Comparison of ENCODE assay signal across 16 cellular contexts in the genomic region with DNA sequence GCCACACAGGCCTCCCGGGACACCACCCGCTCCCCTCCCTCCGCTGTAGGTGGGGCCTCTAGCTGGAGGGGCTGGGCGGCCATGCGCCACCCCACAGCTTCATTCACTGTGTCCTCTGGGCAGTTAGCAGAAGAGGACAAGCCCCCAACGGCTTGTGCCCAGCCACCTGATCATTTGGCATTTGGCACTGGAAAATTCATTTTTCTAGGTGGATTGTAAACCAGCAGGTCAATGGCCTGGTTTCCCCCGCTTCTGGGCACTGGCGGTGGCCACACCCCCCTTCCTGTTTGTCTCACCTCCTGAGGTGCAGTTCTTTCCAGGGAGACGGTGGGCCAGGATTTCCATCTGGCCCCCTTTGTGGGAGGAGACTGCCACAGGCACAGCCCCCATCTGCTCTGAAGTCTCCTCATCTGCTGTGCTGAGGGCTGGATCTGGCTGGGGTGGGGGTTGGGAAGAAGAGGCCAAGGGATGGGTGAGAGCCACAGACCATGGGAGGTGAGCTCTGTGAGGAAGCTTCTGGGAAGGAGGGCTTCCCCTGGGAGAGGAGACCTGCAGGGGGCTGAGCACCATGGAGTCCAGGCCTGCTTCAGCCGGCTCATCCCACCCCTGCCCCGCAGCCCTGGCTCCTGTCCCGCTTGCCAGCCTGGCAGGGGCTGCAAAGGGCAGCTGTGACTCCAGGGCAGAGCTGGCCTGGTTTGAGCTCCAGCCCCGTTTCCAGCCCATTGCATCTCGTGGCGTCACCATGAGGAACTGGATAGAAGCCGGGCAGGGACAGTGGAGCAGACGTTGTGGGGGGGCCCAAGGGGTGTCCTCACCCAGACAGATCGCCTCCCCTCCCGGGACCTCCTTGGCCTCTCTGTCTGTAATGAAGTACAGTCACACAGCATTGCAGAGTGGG. TPM values are rescaled to one million over a fixed set of nuclear protein-coding genes. Genes with fewer than 3 reads are reported as not detected.
DNase-seq lines count a peak whose midpoint lies in the region; ATAC-seq and TF ChIP-seq lines count a peak whose summit lies in the region.
"Had no signal": no experiment of that assay in that cellular context is flagged by ENCODE, and none has a peak within 500 bp of the region (broad histone marks: within the 10 kb centered on the region; RNA-seq: fewer than 3 reads in every experiment).

No MANE protein-coding gene starts in this region.

- peak overlapping the region in 7 of 8 donors; percentile 22 to 69 (median 60) for H3K27ac ChIP-seq in spleen
- H3K27ac ChIP-seq in body of pancreas, result no peak overlapping the region

- intact Hi-C loops in Right ventricle myocardium inferior (cut with DNase I) (no loop called here), cardiac septum (cut with DNase I) (no loop called here), spleen (cut with DNase I; ENCODE audit: low total_unique reads) (no loop called here), body of pancreas (cut with DNase I) (no loop called here), natural killer cell (cut with micrococcal nuclease) (no loop called here)

- no peaks in the 10 kb centered on the region for H3K27me3 ChIP-seq in spleen (replicated peaks in 1 of 7)
- H3K27me3 ChIP-seq in body of pancreas, result no peaks in the 10 kb centered on the region

- H3K4me1 Mint-ChIP-seq in WTC11, result peaks cover 44% of the 10 kb centered on the region
- no peaks in the 10 kb centered on the region for H3K4me1 Mint-ChIP-seq in natural killer cell
- H3K4me1 Mint-ChIP-seq: activated CD4-positive, alpha-beta T cell treated with anti-CD3 and anti-CD28 coated beads, Interleukin-2, amount 10 ng/mL, durations not matched to agents 7 days and 5 days had no signal

- H3K36me3 ChIP-seq in spleen (peaks cover 0 to 8% (median 0%) of the 10 kb centered on the region in 6 donors), body of pancreas (replicated peaks in 1 of 2; ENCODE audit: insufficient read depth in 1 of 2, low read depth in 2 of 2) (no peaks in the 10 kb centered on the region)

- H3K4me1 ChIP-seq in spleen (peaks cover 0 to 50% (median 22%) of the 10 kb centered on the region in 6 donors), body of pancreas (no peaks in the 10 kb centered on the region)

- peaks cover 4% of the 10 kb centered on the region; the same call in 1 of the 2 replicates for H3K36me3 Mint-ChIP-seq in WTC11
- H3K36me3 Mint-ChIP-seq in natural killer cell, result no peaks in the 10 kb centered on the region
- H3K36me3 Mint-ChIP-seq: CD4-positive, alpha-beta memory T cell had no signal

- ATAC-seq in Right ventricle myocardium inferior (no peak), WTC11 (peak; percentile 78), body of pancreas (no peak), natural killer cell (no peak)
- ATAC-seq: activated T-cell treated with anti-CD3 and anti-CD28 coated beads, Interleukin-2, amount 50 U/mL, for 4 hours; mucosa of descending colon had no signal

- no peak overlapping the region for H3K27ac Mint-ChIP-seq in WTC11
- H3K27ac Mint-ChIP-seq in natural killer cell, result no peak overlapping the region
- H3K27ac Mint-ChIP-seq: activated CD4-positive, alpha-beta T cell treated with anti-CD3 and anti-CD28 coated beads, Interleukin-2, amount 10 ng/mL, durations not matched to agents 7 days and 5 days; CD4-positive, alpha-beta memory T cell had no signal

- POLR2A ChIA-PET in WTC11 (lab: Charles Lee), result interaction anchor here (0.9 to 1.6 kb wide), 2 partner anchors 9 to 38 kb away, joined by 3 to 5 read pairs; no protein-coding TSS in a partner anchor

- no peak overlapping the region for H3K4me3 ChIP-seq in spleen
- no peak overlapping the region for H3K4me3 ChIP-seq in body of pancreas
- H3K4me3 ChIP-seq: mucosa of descending colon had no signal

- no peaks in the 10 kb centered on the region for H3K27me3 Mint-ChIP-seq in WTC11 (ENCODE audit: low read depth)
- no peaks in the 10 kb centered on the region for H3K27me3 Mint-ChIP-seq in natural killer cell (ENCODE audit: low read depth in 2 of 2)
- H3K27me3 Mint-ChIP-seq: activated CD4-positive, alpha-beta T cell treated with anti-CD3 and anti-CD28 coated beads, Interleukin-2, amount 10 ng/mL, durations not matched to agents 7 days and 5 days; CD4-positive, alpha-beta memory T cell had no signal

- CTCF ChIA-PET in WTC11 (lab: Charles Lee), result interaction anchor here (0.9 to 2.2 kb wide), 8 partner anchors 9 to 376 kb away, joined by 3 to 23 read pairs (median 5); no protein-coding TSS in a partner anchor

- H3K9me3 Mint-ChIP-seq in WTC11, result no peaks in the 10 kb centered on the region
- H3K9me3 Mint-ChIP-seq in natural killer cell, result no peaks in the 10 kb centered on the region
- H3K9me3 Mint-ChIP-seq: activated CD4-positive, alpha-beta T cell treated with anti-CD3 and anti-CD28 coated beads, Interleukin-2, amount 10 ng/mL, durations not matched to agents 7 days and 5 days; activated T-cell treated with anti-CD3 and anti-CD28 coated beads, Interleukin-2, amount 50 U/mL, for 4 hours; CD4-positive, alpha-beta memory T cell had no signal

- TF ChIP-seq CTCF in WTC11 (IDR thresholded peaks at IDR 0.05), result no peak
- no peak for TF ChIP-seq CTCF in spleen (IDR thresholded peaks at IDR 0.05 in 8 of 11, conservative IDR thresholded peaks at IDR 0.05 in 3 of 11)
- no peak for TF ChIP-seq CTCF in body of pancreas (IDR thresholded peaks at IDR 0.05)
- no peak for TF ChIP-seq CTCF in natural killer cell (IDR thresholded peaks at IDR 0.05)

- DNase-seq in Right ventricle myocardium inferior (ENCODE audit: missing footprints) (peak; percentile 33), cardiac septum (ENCODE audit: low spot score) (no peak), WTC11 (ENCODE audit: low spot score) (peak; percentile 47), iPS-NIHi11 (ENCODE audit: low spot score) (peak; percentile 55), spleen (no peak), body of pancreas (no peak), DMS153 treated with DMSO at 0.1 percent for 48 hours (lab: John Stamatoyannopoulos, UW; ENCODE audit: unreplicated experiment) (no peak), natural killer cell (no peak)
- DNase-seq: activated CD4-positive, alpha-beta T cell treated with anti-CD3 and anti-CD28 coated beads, Interleukin-2, amount 10 ng/mL, durations not matched to agents 7 days and 5 days; activated T-cell treated with anti-CD3 and anti-CD28 coated beads, Interleukin-2, amount 50 U/mL, for 4 hours; CD4-positive, alpha-beta memory T cell; EL; foreskin melanocyte; mucosa of descending colon; stimulated activated naive CD4-positive, alpha-beta T cell treated with Interleukin-2 at 50 U/mL for 16 hours; T-helper 9 cell had no signal

- no peak for TF ChIP-seq POLR2A in spleen (IDR thresholded peaks at IDR 0.05)
- TF ChIP-seq POLR2A in body of pancreas (IDR thresholded peaks at IDR 0.05), result no peak

- WGBS in spleen, 5 donors, result 71 to 82% (median 80%) methylated on average over 16 to 19 of the region's 19 CpGs
- 75 to 78% methylated on average over 8 to 18 of the region's 19 CpGs for WGBS in body of pancreas, 2 donors

- H3K9me3 ChIP-seq in spleen, result no peaks in the 10 kb centered on the region
- no peaks in the 10 kb centered on the region for H3K9me3 ChIP-seq in body of pancreas
- H3K9me3 ChIP-seq: mucosa of descending colon had no signal

- no peak overlapping the region for H3K4me3 Mint-ChIP-seq in WTC11
- H3K4me3 Mint-ChIP-seq in natural killer cell, result no peak overlapping the region
- H3K4me3 Mint-ChIP-seq: activated CD4-positive, alpha-beta T cell treated with anti-CD3 and anti-CD28 coated beads, Interleukin-2, amount 10 ng/mL, durations not matched to agents 7 days and 5 days; activated T-cell treated with anti-CD3 and anti-CD28 coated beads, Interleukin-2, amount 50 U/mL, for 4 hours; CD4-positive, alpha-beta memory T cell had no signal

TF ChIP-seq in WTC11, 78 proteins besides CTCF, POLR2A, EP300 and RAD21 (continues in another document):
- no peak for TF ChIP-seq ELF4 (CRISPR knock-in tag; IDR thresholded peaks at IDR 0.05; ENCODE audit: low read depth)
- no peak for TF ChIP-seq SMAD4 (CRISPR knock-in tag; IDR thresholded peaks at IDR 0.05)
- TF ChIP-seq, protein P1, sequence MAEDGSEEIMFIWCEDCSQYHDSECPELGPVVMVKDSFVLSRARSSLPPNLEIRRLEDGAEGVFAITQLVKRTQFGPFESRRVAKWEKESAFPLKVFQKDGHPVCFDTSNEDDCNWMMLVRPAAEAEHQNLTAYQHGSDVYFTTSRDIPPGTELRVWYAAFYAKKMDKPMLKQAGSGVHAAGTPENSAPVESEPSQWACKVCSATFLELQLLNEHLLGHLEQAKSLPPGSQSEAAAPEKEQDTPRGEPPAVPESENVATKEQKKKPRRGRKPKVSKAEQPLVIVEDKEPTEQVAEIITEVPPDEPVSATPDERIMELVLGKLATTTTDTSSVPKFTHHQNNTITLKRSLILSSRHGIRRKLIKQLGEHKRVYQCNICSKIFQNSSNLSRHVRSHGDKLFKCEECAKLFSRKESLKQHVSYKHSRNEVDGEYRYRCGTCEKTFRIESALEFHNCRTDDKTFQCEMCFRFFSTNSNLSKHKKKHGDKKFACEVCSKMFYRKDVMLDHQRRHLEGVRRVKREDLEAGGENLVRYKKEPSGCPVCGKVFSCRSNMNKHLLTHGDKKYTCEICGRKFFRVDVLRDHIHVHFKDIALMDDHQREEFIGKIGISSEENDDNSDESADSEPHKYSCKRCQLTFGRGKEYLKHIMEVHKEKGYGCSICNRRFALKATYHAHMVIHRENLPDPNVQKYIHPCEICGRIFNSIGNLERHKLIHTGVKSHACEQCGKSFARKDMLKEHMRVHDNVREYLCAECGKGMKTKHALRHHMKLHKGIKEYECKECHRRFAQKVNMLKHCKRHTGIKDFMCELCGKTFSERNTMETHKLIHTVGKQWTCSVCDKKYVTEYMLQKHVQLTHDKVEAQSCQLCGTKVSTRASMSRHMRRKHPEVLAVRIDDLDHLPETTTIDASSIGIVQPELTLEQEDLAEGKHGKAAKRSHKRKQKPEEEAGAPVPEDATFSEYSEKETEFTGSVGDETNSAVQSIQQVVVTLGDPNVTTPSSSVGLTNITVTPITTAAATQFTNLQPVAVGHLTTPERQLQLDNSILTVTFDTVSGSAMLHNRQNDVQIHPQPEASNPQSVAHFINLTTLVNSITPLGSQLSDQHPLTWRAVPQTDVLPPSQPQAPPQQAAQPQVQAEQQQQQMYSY (CRISPR knock-in tag; IDR thresholded peaks at IDR 0.05), result peak; percentile 92

RNA-seq across cellular contexts. Expression of gene SLC29A3, which starts 40.1 kb away (rescaled TPM):
- total RNA-seq in Right ventricle myocardium inferior (1.8 TPM), cardiac septum (1.6 TPM), WTC11 (2021) (9.2 to 11.1 TPM (median 11.0 TPM) in 3 replicates), spleen (10 to 100 TPM in 3 of 7 donors, 1 to 10 TPM in 4; 7.5 to 15.6 (median 9.3) TPM), body of pancreas (1 to 10 TPM in 1 of 2 donors, under 1 TPM in 1; 0.99 to 5.2 TPM), natural killer cell (1 to 10 TPM; 4.0 to 6.6 (median 5.3) TPM)
- 1 to 10 TPM; 3.3 to 7.7 (median 4.8) TPM for polyA plus RNA-seq in spleen

Comparison
In these comparisons a context has a peak if more than half of its experiments do, and no peak if none do; other contexts are left out.
1. DNase-seq: peak in Right ventricle myocardium inferior (single experiment), WTC11 (single experiment) and iPS-NIHi11 (single experiment); none in cardiac septum (single experiment), spleen (single experiment), body of pancreas (0 of 4), DMS153 treated with DMSO at 0.1 percent for 48 hours (single experiment) and natural killer cell (single experiment).
2. H3K27ac ChIP-seq: peak in spleen (7 of 8); none in body of pancreas (0 of 4).